12 cellular contexts compared by ENCODE assay signal in the genomic region with DNA sequence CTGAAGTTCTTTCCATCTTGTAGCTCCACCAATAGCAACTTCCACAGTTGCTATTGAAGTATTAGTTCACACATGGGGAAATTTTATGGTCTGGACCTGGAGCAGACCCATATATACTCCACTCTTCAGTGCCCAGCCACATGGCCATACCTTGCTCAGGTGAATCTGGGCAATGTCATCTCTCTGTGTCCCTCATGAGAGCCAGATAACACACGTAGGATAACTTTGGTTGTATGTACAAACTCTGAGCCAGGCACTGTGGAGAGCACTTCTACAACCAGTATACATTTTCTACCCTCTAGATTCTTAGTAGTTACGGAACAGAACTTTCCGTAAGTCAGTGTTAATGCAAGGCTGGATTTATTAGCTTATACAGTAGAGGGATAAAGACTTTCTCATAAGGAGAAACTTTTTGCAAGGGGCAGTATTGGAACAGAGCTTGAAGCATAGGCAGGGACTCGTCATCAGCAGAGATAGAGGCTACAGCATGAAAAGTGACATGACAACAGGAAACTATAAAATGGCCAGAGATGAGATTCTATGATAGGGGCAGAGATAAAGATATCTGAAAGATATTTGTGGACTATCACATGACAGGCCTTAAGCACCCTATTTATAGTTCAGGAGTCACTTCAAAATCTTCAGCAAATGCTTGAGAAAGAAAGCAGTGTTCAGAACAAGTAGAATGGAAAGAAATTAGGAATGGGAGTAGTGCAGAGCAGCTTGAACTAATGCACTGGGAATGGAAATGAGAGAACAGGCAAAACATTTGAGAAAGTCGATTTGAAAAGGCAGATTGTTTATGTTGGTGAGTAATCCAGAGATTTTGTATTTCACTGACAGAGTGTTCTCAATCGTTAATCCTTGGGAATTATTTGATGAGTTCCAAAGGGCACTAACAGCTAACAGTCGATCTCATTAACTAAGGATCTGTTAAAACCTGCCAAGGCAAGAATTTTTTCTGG.
DNase-seq lines count a peak whose midpoint lies in the region; ATAC-seq and TF ChIP-seq lines count a peak whose summit lies in the region.
"Had no signal": no experiment of that assay in that cellular context is flagged by ENCODE, and none has a peak within 500 bp of the region (broad histone marks: within the 10 kb centered on the region; RNA-seq: fewer than 3 reads in every experiment).

No MANE protein-coding gene starts in this region.

- H3K27ac ChIP-seq in IMR-90 (ENCODE audit: insufficient read depth, low read length) = no peak overlapping the region
- peak overlapping the region; percentile 51 to 83 for H3K27ac ChIP-seq in coronary artery
- H3K27ac ChIP-seq in subcutaneous abdominal adipose tissue (ENCODE audit: low read depth, low read length) = peak overlapping the region; percentile 15

- H3K14ac ChIP-seq in IMR-90 (replicated peaks; ENCODE audit: low read depth, low read length) = no peak overlapping the region

- H2BK15ac ChIP-seq in IMR-90 (ENCODE audit: low read depth, low read length) = no peak overlapping the region

- POLR2A ChIA-PET in IMR-90 (lab: Charles Lee; ENCODE audit: unreplicated experiment) = no interaction called here

- H2AK5ac ChIP-seq in IMR-90 (ENCODE audit: low read depth, low read length) = no peak overlapping the region

- no peak overlapping the region for H2BK5ac ChIP-seq in IMR-90 (ENCODE audit: low read depth, low read length, poor library complexity, severe bottlenecking)

- H3K27me3 Mint-ChIP-seq in type B pancreatic cell = no peaks in the 10 kb centered on the region
- H3K27me3 Mint-ChIP-seq: central memory CD8-positive, alpha-beta T cell had no signal

- 44% methylated on average over 3 of the region's 7 CpGs; no CpG with 5 or more reads in 1 of the 2 experiments for WGBS in IMR-90 (ENCODE audit: extremely low coverage in 2 of 2, insufficient read length in 1 of 2), 2 experiments

- no peak overlapping the region for H4K5ac ChIP-seq in IMR-90 (ENCODE audit: low read depth, low read length)

- ATAC-seq in IMR-90 (ENCODE audit: low read depth) = no peak; the same call in 1 of the 2 replicates
- peak; percentile 74 for ATAC-seq in left lobe of liver
- ATAC-seq in GM21723 (IDR thresholded peaks at IDR 0.05; ENCODE audit: unreplicated experiment) = no peak

- no peak overlapping the region for H2AFZ ChIP-seq in IMR-90 (replicated peaks; ENCODE audit: low read length, poor library complexity)

- no peak overlapping the region for H3K4me2 ChIP-seq in IMR-90 (ENCODE audit: low read depth, low read length)

- H3K36me3 Mint-ChIP-seq in type B pancreatic cell = peaks cover 6% of the 10 kb centered on the region

- no peaks in the 10 kb centered on the region for H3K36me3 ChIP-seq in IMR-90 (ENCODE audit: control insufficient read depth, insufficient read depth, low read length)
- no peaks in the 10 kb centered on the region for H3K36me3 ChIP-seq in subcutaneous abdominal adipose tissue (ENCODE audit: control insufficient read depth in 5 of 5, insufficient read depth in 5 of 5, low read length in 5 of 5)

- no peak overlapping the region for H3K56ac ChIP-seq in IMR-90 (ENCODE audit: extremely low read depth, insufficient read depth, low read length)

- no peak overlapping the region for H3K4me3 ChIP-seq in IMR-90 (ENCODE audit: insufficient read depth, low read depth, low read length)
- H3K4me3 ChIP-seq in coronary artery = peak overlapping the region; percentile 59
- peak overlapping the region in 1 of 5 donors; percentile 34 for H3K4me3 ChIP-seq in subcutaneous abdominal adipose tissue (ENCODE audit: low read depth in 1 of 5, low read length in 5 of 5)

- peaks cover 3% of the 10 kb centered on the region for H3K9me3 Mint-ChIP-seq in type B pancreatic cell
- H3K9me3 Mint-ChIP-seq: T-helper 1 cell treated with Interleukin-12 subunit alpha and Interleukin-12 subunit beta and Interleukin-4 antibody, amounts not matched to agents 30 μg/mL and 1 μg/mL, for 36 hours had no signal

- intact Hi-C loops in IMR-90 (cut with micrococcal nuclease) = no loop called here

- H3K79me1 ChIP-seq in IMR-90 (ENCODE audit: low read depth in 1 of 2, low read length in 2 of 2) = no peaks in the 10 kb centered on the region

- H3K9me1 ChIP-seq in IMR-90 (ENCODE audit: insufficient read depth, low read length) = no peaks in the 10 kb centered on the region

- H4K91ac ChIP-seq in IMR-90 (ENCODE audit: insufficient read depth, low read depth, low read length) = no peak overlapping the region

- H3K4me3 Mint-ChIP-seq in type B pancreatic cell = no peak overlapping the region
- H3K4me3 Mint-ChIP-seq: central memory CD8-positive, alpha-beta T cell; T-helper 1 cell treated with Interleukin-12 subunit alpha and Interleukin-12 subunit beta and Interleukin-4 antibody, amounts not matched to agents 30 μg/mL and 1 μg/mL, for 36 hours had no signal

- no peaks in the 10 kb centered on the region for H3K4me1 ChIP-seq in IMR-90 (ENCODE audit: control insufficient read depth, insufficient read depth, low read length)
- peaks cover 0 to 23% (median 7%) of the 10 kb centered on the region in 5 donors for H3K4me1 ChIP-seq in subcutaneous abdominal adipose tissue (ENCODE audit: control insufficient read depth in 5 of 5, insufficient read depth in 5 of 5, low read length in 5 of 5)
- H3K4me1 ChIP-seq: Caco-2 had no signal

- peak; percentile 1 for DNase-seq in IMR-90
- DNase-seq in coronary artery (ENCODE audit: low spot score) = no peak
- no peak for DNase-seq in left lobe of liver (ENCODE audit: low spot score)
- no peak for DNase-seq in stimulated activated CD4-positive, alpha-beta T cell treated with anti-CD3 and anti-CD28 coated beads, Interleukin-15, amount 100 ng/mL, for 24 hours
- DNase-seq in NCI-H2081 (lab: John Stamatoyannopoulos, UW) = no peak
- DNase-seq in type B pancreatic cell (ENCODE audit: extremely low spot score, unreplicated experiment) = no peak
- DNase-seq: Caco-2, MV-4-11 had no signal

- no peaks in the 10 kb centered on the region for H3K9me3 ChIP-seq in IMR-90 (ENCODE audit: control insufficient read depth, insufficient read depth, low read length)
- H3K9me3 ChIP-seq in subcutaneous abdominal adipose tissue (ENCODE audit: control insufficient read depth in 5 of 5, low read length in 5 of 5) = no peaks in the 10 kb centered on the region
- H3K9me3 ChIP-seq: Caco-2 had no signal

- no peak overlapping the region for H2AK9ac ChIP-seq in IMR-90 (replicated peaks; ENCODE audit: low read depth, low read length, poor library complexity)

- H3K27me3 ChIP-seq in IMR-90 (ENCODE audit: control insufficient read depth, insufficient read depth, low read length) (no peaks in the 10 kb centered on the region), subcutaneous abdominal adipose tissue (ENCODE audit: control insufficient read depth in 5 of 5, insufficient read depth in 4 of 5, low read length in 5 of 5) (no peaks in the 10 kb centered on the region)

- H3K9ac ChIP-seq in IMR-90 (ENCODE audit: low read depth, low read length) (no peak overlapping the region), subcutaneous abdominal adipose tissue (ENCODE audit: low read length in 5 of 5) (peak overlapping the region in 1 of 5 donors; percentile 41)

- dilution Hi-C loops in IMR-90 (cut with HindIII; ENCODE audit: low sequenced_read_pairs, unreplicated experiment) = no loop called here

- no peak overlapping the region for H4K8ac ChIP-seq in IMR-90 (ENCODE audit: low read depth in 2 of 2, low read length in 2 of 2)

- no peak for TF ChIP-seq POLR2A in IMR-90 (IDR thresholded peaks at IDR 0.05; ENCODE audit: low read depth, low read length)

- no peaks in the 10 kb centered on the region for H4K20me1 ChIP-seq in IMR-90 (ENCODE audit: insufficient read depth, low read length)

- CTCF ChIA-PET in IMR-90 (lab: Yijun Ruan, JAX) = no interaction called here

- H2BK120ac ChIP-seq in IMR-90 (ENCODE audit: low read depth, low read length) = no peak overlapping the region

- H3K4me1 Mint-ChIP-seq in type B pancreatic cell (ENCODE audit: unreplicated experiment) = peaks cover 17% of the 10 kb centered on the region
- H3K4me1 Mint-ChIP-seq: central memory CD8-positive, alpha-beta T cell had no signal

- H3K18ac ChIP-seq in IMR-90 (ENCODE audit: low read depth, low read length) = no peak overlapping the region

- in situ Hi-C loops in IMR-90 (cut with MboI; ENCODE audit: low sequenced_read_pairs) = no loop called here

- no peak overlapping the region for H2BK20ac ChIP-seq in IMR-90 (ENCODE audit: low read depth, low read length)

- TF ChIP-seq CTCF in IMR-90 (conservative IDR thresholded peaks at IDR 0.05; ENCODE audit: low read depth, low read length) (no peak), coronary artery (IDR thresholded peaks at IDR 0.05) (no peak), type B pancreatic cell (conservative IDR thresholded peaks at IDR 0.05) (no peak)

- TF ChIP-seq RAD21 in IMR-90 (IDR thresholded peaks at IDR 0.05; ENCODE audit: low read length) = no peak

- no peak overlapping the region for H3K23ac ChIP-seq in IMR-90 (ENCODE audit: low read depth, low read length)

- no peak overlapping the region for H3K27ac Mint-ChIP-seq in type B pancreatic cell
- H3K27ac Mint-ChIP-seq: T-helper 1 cell treated with Interleukin-12 subunit alpha and Interleukin-12 subunit beta and Interleukin-4 antibody, amounts not matched to agents 30 μg/mL and 1 μg/mL, for 36 hours had no signal

- H3K4ac ChIP-seq in IMR-90 (ENCODE audit: low read depth, low read length) = no peak overlapping the region

- BruUV-seq in IMR-90 (replicated peaks; lab: Mats Ljungman, UMichigan) = no TSS peak

TF ChIP-seq in IMR-90, 13 proteins besides CTCF, POLR2A, EP300 and RAD21 (continues in another document):
- TF ChIP-seq MAZ (IDR thresholded peaks at IDR 0.05; ENCODE audit: borderline replicate concordance, low read depth, low read length) (no peak), RFX5 (IDR thresholded peaks at IDR 0.05; ENCODE audit: low read depth, low read length) (no peak), NFE2L2 (IDR thresholded peaks at IDR 0.05; ENCODE audit: low read depth, low read length) (no peak), MXI1 (IDR thresholded peaks at IDR 0.05; ENCODE audit: borderline replicate concordance, low read depth, low read length) (no peak), CHD1 (IDR thresholded peaks at IDR 0.05; ENCODE audit: low read depth, low read length) (no peak), CEBPB (IDR thresholded peaks at IDR 0.05; ENCODE audit: low read depth, low read length) (no peak)
- TF ChIP-seq, protein P1, sequence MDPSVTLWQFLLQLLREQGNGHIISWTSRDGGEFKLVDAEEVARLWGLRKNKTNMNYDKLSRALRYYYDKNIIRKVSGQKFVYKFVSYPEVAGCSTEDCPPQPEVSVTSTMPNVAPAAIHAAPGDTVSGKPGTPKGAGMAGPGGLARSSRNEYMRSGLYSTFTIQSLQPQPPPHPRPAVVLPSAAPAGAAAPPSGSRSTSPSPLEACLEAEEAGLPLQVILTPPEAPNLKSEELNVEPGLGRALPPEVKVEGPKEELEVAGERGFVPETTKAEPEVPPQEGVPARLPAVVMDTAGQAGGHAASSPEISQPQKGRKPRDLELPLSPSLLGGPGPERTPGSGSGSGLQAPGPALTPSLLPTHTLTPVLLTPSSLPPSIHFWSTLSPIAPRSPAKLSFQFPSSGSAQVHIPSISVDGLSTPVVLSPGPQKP (IDR thresholded peaks at IDR 0.05; ENCODE audit: borderline replicate concordance, low read depth, low read length) = no peak
